14 cellular contexts compared by ENCODE assay signal in the genomic region with DNA sequence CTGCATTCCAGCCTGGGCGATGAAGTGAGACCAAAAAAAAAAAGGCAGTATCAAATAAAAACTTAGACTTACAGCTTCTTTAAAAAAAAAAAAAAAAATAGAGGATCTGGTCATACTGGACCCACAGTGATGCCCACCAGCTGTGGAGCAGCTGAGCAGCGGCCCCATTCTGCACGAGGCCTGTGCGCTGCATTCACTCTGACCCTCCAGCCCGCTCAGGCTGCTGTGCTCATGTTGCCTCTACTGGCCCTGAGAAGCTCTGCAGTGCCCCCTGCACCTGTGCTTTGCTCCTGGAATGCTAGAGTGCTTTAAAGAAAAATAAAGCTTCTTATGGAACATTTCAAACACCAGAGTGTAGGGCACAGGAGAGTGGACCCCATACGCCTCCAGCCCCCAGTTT. TPM values are rescaled to one million over a fixed set of nuclear protein-coding genes. Genes with fewer than 3 reads are reported as not detected.
A peak's percentile ranks its signal among the peaks of the same experiment; 100 is the strongest.
DNase-seq lines count a peak whose midpoint lies in the region; ATAC-seq and TF ChIP-seq lines count a peak whose summit lies in the region.
"Had no signal": no experiment of that assay in that cellular context is flagged by ENCODE, and none has a peak within 500 bp of the region (broad histone marks: within the 10 kb centered on the region; RNA-seq: fewer than 3 reads in every experiment).

No MANE protein-coding gene starts in this region.

- in situ Hi-C loops in Caki2 (cut with HindIII; ENCODE audit: low pct_unique_long_range_greater_than_20kb, low sequenced_read_pairs) = no loop called here

- H2BK120ac ChIP-seq in mesendoderm (ENCODE audit: low read depth, low read length) = no peak overlapping the region

- no peak overlapping the region for H3K56ac ChIP-seq in mesendoderm (ENCODE audit: low read length)

- peak; percentile 8 for TF ChIP-seq CTCF in HFF-Myc (IDR thresholded peaks at IDR 0.05; ENCODE audit: low read depth, low read length, missing control alignments)
- no peak for TF ChIP-seq CTCF in ascending aorta (IDR thresholded peaks at IDR 0.05)
- TF ChIP-seq CTCF in breast epithelium (IDR thresholded peaks at IDR 0.05) = no peak

- intact Hi-C loops in ascending aorta (cut with DNase I) (loop anchor here (10.0 kb wide), 1 partner anchor 246 kb away; no protein-coding TSS in a partner anchor), breast epithelium (cut with DNase I; ENCODE audit: low total_unique reads) (no loop called here)

- peak overlapping the region; percentile 92 to 97 for H3K27ac ChIP-seq in ascending aorta
- H3K27ac ChIP-seq in mesendoderm (ENCODE audit: low read depth, low read length) = no peak overlapping the region
- H3K27ac ChIP-seq in breast epithelium = peak overlapping the region in 1 of 2 donors; percentile 83
- H3K27ac ChIP-seq: SJCRH30 had no signal

- H4K5ac ChIP-seq in mesendoderm (ENCODE audit: low read length) = no peak overlapping the region

- no peak overlapping the region for H3K23ac ChIP-seq in mesendoderm (ENCODE audit: low read length)

- H3K4me1 ChIP-seq in ascending aorta (peaks cover 10 to 31% of the 10 kb centered on the region in 2 donors), mesendoderm (ENCODE audit: control insufficient read depth, low read depth, low read length) (peaks cover 4% of the 10 kb centered on the region), breast epithelium (no peaks in the 10 kb centered on the region)

- H3K4me2 ChIP-seq in mesendoderm (ENCODE audit: low read length) = no peak overlapping the region

- H3K9me3 Mint-ChIP-seq in effector memory CD8-positive, alpha-beta T cell = no peaks in the 10 kb centered on the region

- ATAC-seq in effector memory CD8-positive, alpha-beta T cell (replicated peaks) = no peak

- H3K4me1 Mint-ChIP-seq in effector memory CD8-positive, alpha-beta T cell (ENCODE audit: low read depth in 2 of 2) = peaks cover 0 to 4% of the 10 kb centered on the region in 2 donors

- no peak overlapping the region for H3K9ac ChIP-seq in mesendoderm (ENCODE audit: low read length)

- no peaks in the 10 kb centered on the region for H3K79me1 ChIP-seq in mesendoderm (ENCODE audit: low read length)

- peaks cover 24 to 32% of the 10 kb centered on the region in 2 donors for H3K36me3 ChIP-seq in ascending aorta
- H3K36me3 ChIP-seq in mesendoderm (ENCODE audit: control insufficient read depth, insufficient read depth, low read length) = peaks cover 2% of the 10 kb centered on the region
- H3K36me3 ChIP-seq in breast epithelium = no peaks in the 10 kb centered on the region

- no peak overlapping the region for H3K18ac ChIP-seq in mesendoderm (ENCODE audit: low read length)

- H3K27ac Mint-ChIP-seq in effector memory CD8-positive, alpha-beta T cell = no peak overlapping the region

- H3K9me3 ChIP-seq in ascending aorta = no peaks in the 10 kb centered on the region
- H3K9me3 ChIP-seq in breast epithelium = no peaks in the 10 kb centered on the region
- H3K9me3 ChIP-seq: SJCRH30 had no signal

- H3K4me3 ChIP-seq in HFF-Myc (replicated peaks; ENCODE audit: low read depth, low read length) = no peak overlapping the region
- H3K4me3 ChIP-seq in ascending aorta = no peak overlapping the region
- H3K4me3 ChIP-seq in mesendoderm (ENCODE audit: low read length) = no peak overlapping the region
- H3K4me3 ChIP-seq in breast epithelium = no peak overlapping the region
- H3K4me3 ChIP-seq: SJCRH30 had no signal

- no peak overlapping the region for H2AK5ac ChIP-seq in mesendoderm (ENCODE audit: low read length)

- TF ChIP-seq POLR2A in breast epithelium (IDR thresholded peaks at IDR 0.05) = no peak

- no peaks in the 10 kb centered on the region for H3K27me3 Mint-ChIP-seq in effector memory CD8-positive, alpha-beta T cell

- WGBS in mesendoderm (ENCODE audit: extremely low coverage, insufficient coverage, low lambda C conversion rate) = no CpG with 5 or more reads among the region's 6 CpGs

- peak; percentile 48 for DNase-seq in Caki2 (ENCODE audit: low read depth)
- no peak for DNase-seq in HFF-Myc (ENCODE audit: extremely low read depth, low read depth)
- no peak for DNase-seq in ascending aorta (ENCODE audit: low spot score in 2 of 2)
- peak; percentile 46 for DNase-seq in mesendoderm
- DNase-seq in breast epithelium (ENCODE audit: low spot score in 2 of 2) = no peak
- DNase-seq in MV-4-11 (lab: John Stamatoyannopoulos, UW) = no peak
- no peak for DNase-seq in effector memory CD8-positive, alpha-beta T cell
- no peak for DNase-seq in stimulated activated naive CD4-positive, alpha-beta T cell treated with Interleukin-2 at 50 U/mL for 16 hours (lab: John Stamatoyannopoulos, UW)
- DNase-seq: activated gamma-delta T cell treated with Interleukin-2 at 50 U/mL for 16 hours, AML-193, DMS53, MM.1S, NCI-H2029 treated with DMSO at 0.1 percent for 48 hours had no signal

- no peak overlapping the region for H3K4me3 Mint-ChIP-seq in effector memory CD8-positive, alpha-beta T cell

- H3K4ac ChIP-seq in mesendoderm (ENCODE audit: low read depth, low read length) = no peak overlapping the region

- H3K27me3 ChIP-seq in ascending aorta = no peaks in the 10 kb centered on the region
- no peaks in the 10 kb centered on the region for H3K27me3 ChIP-seq in mesendoderm (ENCODE audit: insufficient read depth, low read length, poor library complexity)
- no peaks in the 10 kb centered on the region for H3K27me3 ChIP-seq in breast epithelium
- H3K27me3 ChIP-seq: SJCRH30 had no signal

- no peak overlapping the region for H2BK5ac ChIP-seq in mesendoderm (ENCODE audit: low read length)

- no peaks in the 10 kb centered on the region for H3K79me2 ChIP-seq in mesendoderm (ENCODE audit: control insufficient read depth, insufficient read depth, low read length)

- H4K8ac ChIP-seq in mesendoderm (ENCODE audit: low read depth, low read length) = no peak overlapping the region

- peaks cover 16% of the 10 kb centered on the region for H3K36me3 Mint-ChIP-seq in effector memory CD8-positive, alpha-beta T cell (ENCODE audit: insufficient read depth)

- no peak overlapping the region for H2BK15ac ChIP-seq in mesendoderm (replicated peaks; ENCODE audit: low read depth)

RNA-seq across cellular contexts. Expression of gene TMEM120A, which starts 33.2 kb away (rescaled TPM):
- 28.8 and 36.5 TPM in 2 replicates for total RNA-seq in Caki2 (2014; rRNA removed; shearing (Covaris generic); ENCODE audit: low replicate concordance)
- total RNA-seq in ascending aorta (24.2 TPM), breast epithelium (10 to 100 TPM; 27.2 to 52.0 (median 42.9) TPM)
- 8.8 TPM for polyA plus RNA-seq in mesendoderm (2013, experiment 1 of 2)
- 10.0 TPM for polyA plus RNA-seq in mesendoderm (2013, experiment 2 of 2)

RNA-seq across cellular contexts. Expression of gene POR, which starts 46.2 kb away (rescaled TPM):
- 94.8 and 144 TPM in 2 replicates for total RNA-seq in Caki2 (2014; rRNA removed; shearing (Covaris generic); ENCODE audit: low replicate concordance)
- total RNA-seq in ascending aorta = 236 TPM
- 61.3 TPM for polyA plus RNA-seq in mesendoderm (2013, experiment 1 of 2)
- 59.2 TPM for polyA plus RNA-seq in mesendoderm (2013, experiment 2 of 2)
- total RNA-seq in breast epithelium = 100 to 1,000 TPM in 1 of 3 donors, 10 to 100 TPM in 2; 62.1 to 123 (median 87.7) TPM

Comparison
In these comparisons a context has a peak if more than half of its experiments do, and no peak if none do; other contexts are left out.
1. DNase-seq: peak in Caki2 (single experiment) and mesendoderm (single experiment); none in HFF-Myc (single experiment), ascending aorta (0 of 2), breast epithelium (0 of 2), MV-4-11 (single experiment), effector memory CD8-positive, alpha-beta T cell (0 of 3) and stimulated activated naive CD4-positive, alpha-beta T cell treated with Interleukin-2 at 50 U/mL for 16 hours (single experiment).